10 cellular contexts compared by ENCODE assay signal in the genomic region with DNA sequence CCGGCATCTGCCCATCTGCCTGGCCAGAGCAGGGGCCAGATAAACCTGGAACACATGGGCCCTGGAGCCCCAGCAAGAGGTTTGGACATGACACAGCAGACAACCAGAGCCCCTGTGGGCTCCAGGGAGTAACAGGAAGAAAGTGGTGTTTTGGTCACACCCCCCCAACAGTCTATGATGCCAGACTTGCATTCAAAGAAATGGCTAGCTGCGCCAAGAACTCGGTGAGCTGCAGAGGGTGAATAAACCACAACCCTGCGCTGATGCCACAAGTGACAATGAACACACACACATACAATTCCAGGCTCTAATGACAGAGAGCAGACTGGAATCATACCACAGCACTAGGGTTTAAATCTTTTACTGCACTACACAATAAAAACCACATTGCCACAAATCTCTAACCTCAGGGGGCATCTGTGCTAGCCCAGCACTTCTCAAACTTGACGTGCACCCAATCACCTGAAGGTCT. TPM values are rescaled to one million over a fixed set of nuclear protein-coding genes. Genes with fewer than 3 reads are reported as not detected.
DNase-seq lines count a peak whose midpoint lies in the region; ATAC-seq and TF ChIP-seq lines count a peak whose summit lies in the region.
"Had no signal": no experiment of that assay in that cellular context is flagged by ENCODE, and none has a peak within 500 bp of the region (broad histone marks: within the 10 kb centered on the region; RNA-seq: fewer than 3 reads in every experiment).

No MANE protein-coding gene starts in this region.

- no peaks in the 10 kb centered on the region for H3K27me3 Mint-ChIP-seq in activated CD4-positive, alpha-beta T cell treated with anti-CD3 and anti-CD28 coated beads, Interleukin-2, amount 10 ng/mL, durations not matched to agents 24 days and 14 days

- ATAC-seq in HG02610 (IDR thresholded peaks at IDR 0.05; ENCODE audit: unreplicated experiment) (no peak), HG02973 (IDR thresholded peaks at IDR 0.05; ENCODE audit: unreplicated experiment) (no peak)

- TF ChIP-seq CTCF in astrocyte of the spinal cord (IDR thresholded peaks at IDR 0.05; ENCODE audit: low read depth, low read length): no peak
- TF ChIP-seq CTCF in GM10248 (IDR thresholded peaks at IDR 0.05; ENCODE audit: control extremely low read depth, extremely low read depth, low read depth, missing control alignments): no peak

- H3K9me3 Mint-ChIP-seq in activated CD4-positive, alpha-beta T cell treated with anti-CD3 and anti-CD28 coated beads, Interleukin-2, amount 10 ng/mL, durations not matched to agents 24 days and 14 days: no peaks in the 10 kb centered on the region

- H3K36me3 Mint-ChIP-seq in activated CD4-positive, alpha-beta T cell treated with anti-CD3 and anti-CD28 coated beads, Interleukin-2, amount 10 ng/mL, durations not matched to agents 24 days and 14 days (ENCODE audit: low read depth): peaks cover 15% of the 10 kb centered on the region

- peak overlapping the region; percentile 53 for H3K4me3 Mint-ChIP-seq in activated CD4-positive, alpha-beta T cell treated with anti-CD3 and anti-CD28 coated beads, Interleukin-2, amount 10 ng/mL, durations not matched to agents 24 days and 14 days

- CTCF ChIA-PET in GM10248 (lab: Yijun Ruan, JAX): interaction anchor here (1.5 kb wide), 1 partner anchor 90 kb away, joined by 3 read pairs; no protein-coding TSS in a partner anchor

- no peak overlapping the region for H3K27ac ChIP-seq in Karpas-422 (ENCODE audit: low read length)
- H3K27ac ChIP-seq: parathyroid adenoma, PC-9 had no signal

- H2AFZ ChIP-seq in Karpas-422 (ENCODE audit: low read length): no peak overlapping the region
- H2AFZ ChIP-seq: parathyroid adenoma, PC-9 had no signal

- 0 out of 2 replicates have a peak, but pooled peaks cover 8% of the 10 kb centered on the region for H4K20me1 ChIP-seq in Karpas-422 (ENCODE audit: insufficient read depth, low read depth, low read length)

- H3K27me3 ChIP-seq in Karpas-422 (ENCODE audit: low read length): no peaks in the 10 kb centered on the region

- peaks cover 65% of the 10 kb centered on the region for H3K4me1 ChIP-seq in Karpas-422 (ENCODE audit: low read length)
- H3K4me1 ChIP-seq: parathyroid adenoma had no signal

- H3K4me3 ChIP-seq in Karpas-422 (ENCODE audit: low read length): no peak overlapping the region
- H3K4me3 ChIP-seq in astrocyte of the spinal cord (ENCODE audit: low read depth, low read length): no peak overlapping the region
- H3K4me3 ChIP-seq: PC-9 had no signal

- POLR2A ChIA-PET in GM10248 (lab: Yijun Ruan, JAX): no interaction called here

- in situ Hi-C loops in astrocyte of the spinal cord (cut with HindIII; ENCODE audit: low sequenced_read_pairs): no loop called here

- intact Hi-C loops in activated CD4-positive, alpha-beta T cell treated with anti-CD3 and anti-CD28 coated beads, Interleukin-2, amount 10 ng/mL, durations not matched to agents 24 days and 14 days (cut with micrococcal nuclease): no loop called here

- peak overlapping the region; percentile 21 for H3K27ac Mint-ChIP-seq in activated CD4-positive, alpha-beta T cell treated with anti-CD3 and anti-CD28 coated beads, Interleukin-2, amount 10 ng/mL, durations not matched to agents 24 days and 14 days

- peaks cover 95% of the 10 kb centered on the region for H3K79me2 ChIP-seq in Karpas-422 (ENCODE audit: low read length)

- H3K4me2 ChIP-seq in Karpas-422 (ENCODE audit: low read depth, low read length, poor library complexity, severe bottlenecking): no peak overlapping the region
- H3K4me2 ChIP-seq: PC-9 had no signal

- no peaks in the 10 kb centered on the region; the same call in 1 of the 2 replicates for H3K36me3 ChIP-seq in Karpas-422 (ENCODE audit: insufficient read depth, low read length)

- DNase-seq in Karpas-422: peak; percentile 54
- DNase-seq in activated CD4-positive, alpha-beta T cell treated with anti-CD3 and anti-CD28 coated beads, Interleukin-2, amount 10 ng/mL, durations not matched to agents 24 days and 14 days: peak; percentile 81
- peak; percentile 72 for DNase-seq in astrocyte of the spinal cord (ENCODE audit: low read depth, low spot score)
- peak; percentile 16 to 18 for DNase-seq in stimulated activated CD8-positive, alpha-beta memory T cell treated with anti-CD3 and anti-CD28 coated beads, Interleukin-4, amount 100 ng/mL, for 1 hour (ENCODE audit: low read depth in 2 of 2, low spot score in 1 of 2)
- DNase-seq in GM10248 (ENCODE audit: extremely low spot score): no peak
- no peak for DNase-seq in NCI-H1092 (lab: John Stamatoyannopoulos, UW)
- DNase-seq: PC-9 had no signal

- H3K4me1 Mint-ChIP-seq in activated CD4-positive, alpha-beta T cell treated with anti-CD3 and anti-CD28 coated beads, Interleukin-2, amount 10 ng/mL, durations not matched to agents 24 days and 14 days: peaks cover 41% of the 10 kb centered on the region

- no peaks in the 10 kb centered on the region for H3K9me3 ChIP-seq in Karpas-422 (ENCODE audit: low read length)

- no peak overlapping the region for H3K9ac ChIP-seq in Karpas-422 (ENCODE audit: low read length)
- H3K9ac ChIP-seq: parathyroid adenoma had no signal

- H3K9me2 ChIP-seq in Karpas-422 (replicated peaks; ENCODE audit: insufficient read depth, low read length): no peaks in the 10 kb centered on the region

RNA-seq across cellular contexts. Expression of a gene that starts 34.0 kb away (rescaled TPM):
- total RNA-seq in Karpas-422 (2014; rRNA removed; shearing (Covaris generic); ENCODE audit: low replicate concordance): 30.2 and 32.7 TPM in 2 replicates
- total RNA-seq in activated CD4-positive, alpha-beta T cell treated with anti-CD3 and anti-CD28 coated beads, Interleukin-2, amount 10 ng/mL, durations not matched to agents 24 days and 14 days: 37.0 and 37.3 TPM in 2 replicates

Comparison
In these comparisons a context has a peak if more than half of its experiments do, and no peak if none do; other contexts are left out.
1. DNase-seq: peak in Karpas-422 (single experiment), activated CD4-positive, alpha-beta T cell treated with anti-CD3 and anti-CD28 coated beads, Interleukin-2, amount 10 ng/mL, durations not matched to agents 24 days and 14 days (single experiment), astrocyte of the spinal cord (single experiment) and stimulated activated CD8-positive, alpha-beta memory T cell treated with anti-CD3 and anti-CD28 coated beads, Interleukin-4, amount 100 ng/mL, for 1 hour (2 of 2); none in GM10248 (single experiment) and NCI-H1092 (single experiment).